13 cellular contexts compared by ENCODE assay signal in the genomic region with DNA sequence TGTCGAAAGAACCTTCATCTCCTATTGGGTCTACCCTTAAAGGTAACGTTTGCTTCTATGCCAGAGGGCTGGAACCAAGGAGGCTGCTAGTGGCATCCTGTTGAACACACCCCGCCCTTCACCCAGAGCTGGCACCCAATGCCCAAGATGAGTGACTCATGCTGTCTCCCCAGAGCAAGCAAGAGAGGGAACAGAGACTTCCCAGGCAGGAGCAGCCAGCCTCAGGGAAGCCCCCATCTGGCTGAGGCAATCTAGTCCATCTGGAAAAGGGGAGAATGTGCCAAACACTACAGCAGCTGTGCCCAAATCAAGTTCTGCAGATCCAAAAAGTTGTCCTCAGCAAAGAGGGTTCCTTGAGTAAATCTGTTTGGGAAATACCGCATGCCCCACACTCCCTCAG.
DNase-seq lines count a peak whose midpoint lies in the region; ATAC-seq and TF ChIP-seq lines count a peak whose summit lies in the region.
"Had no signal": no experiment of that assay in that cellular context is flagged by ENCODE, and none has a peak within 500 bp of the region (broad histone marks: within the 10 kb centered on the region; RNA-seq: fewer than 3 reads in every experiment).

No MANE protein-coding gene starts in this region.

- H3K9me2 ChIP-seq in Karpas-422 (replicated peaks; ENCODE audit: insufficient read depth, low read length): no peaks in the 10 kb centered on the region

- DNase-seq in CD1c-positive myeloid dendritic cell (ENCODE audit: extremely low spot score) (peak; percentile 30), M059J (ENCODE audit: low read depth) (peak; percentile 71), myocyte (ENCODE audit: low read depth) (peak; percentile 71), progenitor cell of endocrine pancreas (ENCODE audit: low spot score, unreplicated experiment) (no peak), Karpas-422 (no peak)
- DNase-seq in effector memory CD8-positive, alpha-beta T cell: no peak
- DNase-seq: activated CD8-positive, alpha-beta memory T cell treated with anti-CD3 and anti-CD28 coated beads for 24 hours; activated naive CD4-positive, alpha-beta T cell treated with Interleukin-2 at 50 U/mL for 16 hours; naive thymus-derived CD8-positive, alpha-beta T cell; NCI-H1436; sigmoid colon had no signal

- no peak overlapping the region for H3K4me2 ChIP-seq in Karpas-422 (ENCODE audit: low read depth, low read length, poor library complexity, severe bottlenecking)

- no peaks in the 10 kb centered on the region for H4K20me1 ChIP-seq in Karpas-422 (ENCODE audit: insufficient read depth, low read depth, low read length)

- H3K27me3 ChIP-seq in Karpas-422 (ENCODE audit: low read length): no peaks in the 10 kb centered on the region
- H3K27me3 ChIP-seq: sigmoid colon had no signal

- H3K36me3 ChIP-seq in Karpas-422 (ENCODE audit: insufficient read depth, low read length): peaks cover 4% of the 10 kb centered on the region; the same call in 1 of the 2 replicates
- H3K36me3 ChIP-seq: sigmoid colon had no signal

- no peaks in the 10 kb centered on the region for H3K27me3 Mint-ChIP-seq in effector memory CD8-positive, alpha-beta T cell
- H3K27me3 Mint-ChIP-seq in progenitor cell of endocrine pancreas: peaks cover 34% of the 10 kb centered on the region

- no peak for ATAC-seq in effector memory CD8-positive, alpha-beta T cell (replicated peaks)
- ATAC-seq in GM18861 (IDR thresholded peaks at IDR 0.05; ENCODE audit: unreplicated experiment) (no peak), HG02938 (IDR thresholded peaks at IDR 0.05; ENCODE audit: unreplicated experiment) (no peak)
- ATAC-seq: naive thymus-derived CD8-positive, alpha-beta T cell had no signal

- no peak for TF ChIP-seq CTCF in progenitor cell of endocrine pancreas (IDR thresholded peaks at IDR 0.05; ENCODE audit: unreplicated experiment)

- H3K79me2 ChIP-seq in Karpas-422 (ENCODE audit: low read length): no peaks in the 10 kb centered on the region

- H2AFZ ChIP-seq in Karpas-422 (ENCODE audit: low read length): no peak overlapping the region

- H3K9ac ChIP-seq in Karpas-422 (ENCODE audit: low read length): no peak overlapping the region

- H3K4me3 ChIP-seq in Karpas-422 (ENCODE audit: low read length): no peak overlapping the region
- H3K4me3 ChIP-seq: sigmoid colon had no signal

- no peaks in the 10 kb centered on the region for H3K36me3 Mint-ChIP-seq in effector memory CD8-positive, alpha-beta T cell (ENCODE audit: insufficient read depth)
- no peaks in the 10 kb centered on the region for H3K36me3 Mint-ChIP-seq in progenitor cell of endocrine pancreas (ENCODE audit: insufficient read depth)

- peaks cover 19% of the 10 kb centered on the region for H3K4me1 ChIP-seq in Karpas-422 (ENCODE audit: low read length)

- no peaks in the 10 kb centered on the region; the same call in 1 of the 2 replicates for H3K9me3 ChIP-seq in Karpas-422 (ENCODE audit: low read length)

- peaks cover 4 to 11% of the 10 kb centered on the region in 2 donors for H3K9me3 Mint-ChIP-seq in effector memory CD8-positive, alpha-beta T cell
- H3K9me3 Mint-ChIP-seq in progenitor cell of endocrine pancreas (ENCODE audit: low read depth): peaks cover 10% of the 10 kb centered on the region

- peaks cover 16% of the 10 kb centered on the region in 2 donors for H3K4me1 Mint-ChIP-seq in effector memory CD8-positive, alpha-beta T cell (ENCODE audit: low read depth in 2 of 2)
- no peaks in the 10 kb centered on the region for H3K4me1 Mint-ChIP-seq in progenitor cell of endocrine pancreas (ENCODE audit: low read depth)

- H3K27ac ChIP-seq in Karpas-422 (ENCODE audit: low read length): no peak overlapping the region
- H3K27ac ChIP-seq: sigmoid colon had no signal

- H3K4me3 Mint-ChIP-seq in effector memory CD8-positive, alpha-beta T cell: no peak overlapping the region
- H3K4me3 Mint-ChIP-seq in progenitor cell of endocrine pancreas (ENCODE audit: low read depth): no peak overlapping the region
- H3K4me3 Mint-ChIP-seq: naive thymus-derived CD8-positive, alpha-beta T cell had no signal

- H3K27ac Mint-ChIP-seq in effector memory CD8-positive, alpha-beta T cell: peak overlapping the region; percentile 5 to 49
- H3K27ac Mint-ChIP-seq in progenitor cell of endocrine pancreas: no peak overlapping the region
- H3K27ac Mint-ChIP-seq: naive thymus-derived CD8-positive, alpha-beta T cell had no signal

Comparison
In these comparisons a context has a peak if more than half of its experiments do, and no peak if none do; other contexts are left out.
1. DNase-seq: peak in CD1c-positive myeloid dendritic cell (single experiment), M059J (single experiment) and myocyte (single experiment); none in effector memory CD8-positive, alpha-beta T cell (0 of 3), progenitor cell of endocrine pancreas (single experiment) and Karpas-422 (single experiment).